Comparison of ENCODE assay signal across 8 cellular contexts in the genomic region with DNA sequence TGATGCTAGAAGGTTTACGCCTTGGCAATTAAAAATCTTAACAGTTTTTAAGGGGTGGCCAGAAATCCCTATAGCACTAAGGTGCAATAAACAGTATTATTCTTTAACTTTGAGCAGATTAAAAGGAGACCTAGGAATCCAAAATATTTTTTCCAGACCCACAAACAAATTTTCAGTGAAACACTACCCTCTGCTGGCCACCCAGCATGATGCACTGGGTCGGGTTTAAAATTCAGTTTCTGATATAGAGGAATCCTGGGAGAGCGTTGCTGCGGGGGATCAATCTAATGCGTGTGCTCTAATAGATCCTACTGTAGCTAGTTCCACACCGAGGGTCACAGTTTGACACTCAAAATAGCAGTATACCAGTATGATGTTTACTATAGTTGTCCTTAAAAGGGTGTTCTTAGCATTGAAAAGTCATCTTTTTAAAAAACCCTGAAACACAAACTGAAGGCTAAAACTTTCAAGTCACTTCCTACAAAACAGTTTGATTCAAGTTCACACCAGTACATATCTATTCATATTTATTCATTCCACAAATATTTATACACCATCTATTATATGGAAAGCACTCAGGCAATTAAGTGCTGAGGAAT. TPM values are rescaled to one million over a fixed set of nuclear protein-coding genes. Genes with fewer than 3 reads are reported as not detected.
DNase-seq lines count a peak whose midpoint lies in the region; ATAC-seq and TF ChIP-seq lines count a peak whose summit lies in the region.

No MANE protein-coding gene starts in this region.

- H3K4me1 ChIP-seq in heart right ventricle: peaks cover 0 to 3% (median 0%) of the 10 kb centered on the region in 9 donors

- H3K9me3 ChIP-seq in heart right ventricle: no peaks in the 10 kb centered on the region

- H3K27ac ChIP-seq in heart right ventricle: no peak overlapping the region

- H3K4me3 ChIP-seq in GM12865 (ENCODE audit: low read depth, low read length): no peak overlapping the region
- H3K4me3 ChIP-seq in heart right ventricle: no peak overlapping the region

- TF ChIP-seq CTCF in GM12865 (IDR thresholded peaks at IDR 0.05; ENCODE audit: insufficient read depth, low read depth, low read length, missing control alignments): peak; percentile 68
- peak; percentile 63 to 92 (median 89) for TF ChIP-seq CTCF in heart right ventricle (IDR thresholded peaks at IDR 0.05)

- ATAC-seq in HG03378 (IDR thresholded peaks at IDR 0.05; ENCODE audit: unreplicated experiment) (peak; percentile 42), heart right ventricle (peak in 4 of 8 donors; percentile 41 to 63 (median 44)), HG03025 (IDR thresholded peaks at IDR 0.05; ENCODE audit: low FRiP score, unreplicated experiment) (no peak)

- intact Hi-C loops in heart right ventricle (cut with DNase I): loop anchor here in 9 of 10 donors (1.0 to 10.0 kb wide), 8 partner anchors 681 to 803 kb away; partner anchors contain the start of gene TPBG (in 1 of the 9)

- H3K36me3 ChIP-seq in heart right ventricle: peaks cover 0 to 24% (median 0%) of the 10 kb centered on the region in 9 donors

- 20 to 22% methylated on average over 6 of the region's 6 CpGs for WGBS in heart right ventricle, 2 donors

- DNase-seq in ACHN (peak; percentile 54), GM12865 (ENCODE audit: low read depth) (peak; percentile 47), OCI-M2 (lab: John Stamatoyannopoulos, UW; ENCODE audit: unreplicated experiment) (peak; percentile 39), amniotic stem cell (lab: John Stamatoyannopoulos, UW) (peak; percentile 19), heart right ventricle (peak in 1 of 2 donors; percentile 41), putamen (ENCODE audit: low spot score) (peak; percentile 65)

- no peaks in the 10 kb centered on the region for H3K27me3 ChIP-seq in heart right ventricle

- in situ Hi-C loops in ACHN (cut with HindIII; ENCODE audit: low pct_ligation_motif_present, low pct_unique_long_range_greater_than_20kb, low sequenced_read_pairs): loop anchor here (25.0 kb wide), 1 partner anchor 818 kb away; the partner anchor contains the start of gene IBTK

RNA-seq across cellular contexts. Expression of gene UBE3D, which starts 10.2 kb away (rescaled TPM):
- 1 to 10 TPM; 1.9 to 3.1 (median 2.6) TPM for total RNA-seq in heart right ventricle
- polyA plus RNA-seq in heart right ventricle: 1 to 10 TPM; 2.1 to 4.6 TPM

RNA-seq across cellular contexts. Expression of gene DOP1A, which starts 12.0 kb away (rescaled TPM):
- 10 to 100 TPM in 9 of 10 donors, 1 to 10 TPM in 1; 10.0 to 26.8 (median 22.2) TPM for total RNA-seq in heart right ventricle
- polyA plus RNA-seq in heart right ventricle: 1 to 10 TPM; 2.5 to 9.4 TPM
